ENCODE assay signal across 35 cellular contexts in the genomic region with DNA sequence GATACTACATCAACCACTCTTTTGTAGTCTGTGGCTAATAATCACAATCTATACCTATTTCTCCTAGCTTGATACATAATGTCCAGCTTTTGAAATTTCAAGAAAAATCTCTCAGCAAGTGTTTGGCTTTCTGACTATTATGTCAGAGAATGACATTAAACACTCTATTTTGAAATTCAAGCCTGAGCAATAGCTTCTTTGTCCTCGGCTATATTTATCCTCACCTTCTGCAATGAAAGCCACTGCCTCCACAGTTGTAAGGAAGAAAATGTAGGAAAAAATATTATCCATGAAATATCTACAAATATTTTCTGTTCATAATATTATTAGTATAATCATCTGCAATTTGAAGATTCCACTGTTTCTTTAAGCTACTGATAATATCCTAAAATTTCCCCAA. TPM values are rescaled to one million over a fixed set of nuclear protein-coding genes. Genes with fewer than 3 reads are reported as not detected.
"Had no signal": no experiment of that assay in that cellular context is flagged by ENCODE, and none has a peak within 500 bp of the region (broad histone marks: within the 10 kb centered on the region; RNA-seq: fewer than 3 reads in every experiment).

No MANE protein-coding gene starts in this region.

- H3K9me3 ChIP-seq: MG63 had no signal

- H3K36me3 ChIP-seq: MG63 had no signal

- DNase-seq: Karpas-422, Kasumi-1, MG63, MM.1S, MV-4-11, NCI-H1048, NCI-H1092, NCI-H1092 treated with DMSO at 0.1 percent for 48 hours, NCI-H1105, NCI-H1105 treated with DMSO at 0.1 percent for 48 hours, NCI-H1417, NCI-H1417 treated with DMSO at 0.1 percent for 48 hours, NCI-H1436, NCI-H1436 treated with DMSO at 0.1 percent for 48 hours, NCI-H146, NCI-H1694, NCI-H1694 treated with DMSO at 0.1 percent for 48 hours, NCI-H187, NCI-H187 treated with DMSO at 0.1 percent for 48 hours, NCI-H1930, NCI-H2029, NCI-H2029 treated with DMSO at 0.1 percent for 48 hours, NCI-H2081, NCI-H2081 treated with DMSO at 0.1 percent for 48 hours, NCI-H2107, NCI-H2171, NCI-H2171 treated with DMSO at 0.1 percent for 48 hours, NCI-H2227 treated with DMSO at 0.1 percent for 48 hours, NCI-H226, NCI-H345, NCI-H446, NCI-H446 treated with DMSO at 0.1 percent for 48 hours, NCI-H510A had no signal

- H3K4me3 ChIP-seq: MG63 had no signal

- H3K27me3 ChIP-seq: MG63 had no signal

- H3K27ac ChIP-seq: KMS-11 had no signal

RNA-seq across cellular contexts. Expression of gene LRRC7, which starts 22.1 kb away (rescaled TPM):
- total RNA-seq: MCF 10A had no signal
